10 cellular contexts compared by ENCODE assay signal in genomic region chr17:5241861-5242671, GRCh38. TPM values are rescaled to one million over a fixed set of nuclear protein-coding genes. Genes with fewer than 3 reads are reported as not detected.
DNase-seq lines count a peak whose midpoint lies in the region; ATAC-seq and TF ChIP-seq lines count a peak whose summit lies in the region.
"Had no signal": no experiment of that assay in that cellular context is flagged by ENCODE, and none has a peak within 500 bp of the region (broad histone marks: within the 10 kb centered on the region; RNA-seq: fewer than 3 reads in every experiment).

No MANE protein-coding gene starts in this region.

- no peak overlapping the region for H2AFZ ChIP-seq in trophoblast cell (ENCODE audit: insufficient read depth, low read length, poor library complexity)

- no peak overlapping the region for H2BK12ac ChIP-seq in trophoblast cell (ENCODE audit: low read length)

- H3K4me1 ChIP-seq in effector memory CD4-positive, alpha-beta T cell (ENCODE audit: control insufficient read depth, insufficient read depth, low read length, poor library complexity, severe bottlenecking) = peaks cover 11% of the 10 kb centered on the region
- H3K4me1 ChIP-seq in spleen (peaks cover 4 to 52% (median 37%) of the 10 kb centered on the region in 6 donors), trophoblast cell (ENCODE audit: control insufficient read depth in 1 of 2, insufficient read depth in 2 of 2, low read length in 2 of 2) (peaks cover 0 to 2% of the 10 kb centered on the region in 2 experiments), testis (no peaks in the 10 kb centered on the region)

- H3K36me3 ChIP-seq in effector memory CD4-positive, alpha-beta T cell (ENCODE audit: control insufficient read depth, insufficient read depth, low read length) = no peaks in the 10 kb centered on the region
- H3K36me3 ChIP-seq in spleen = no peaks in the 10 kb centered on the region
- no peaks in the 10 kb centered on the region for H3K36me3 ChIP-seq in trophoblast cell (ENCODE audit: control insufficient read depth in 1 of 2, insufficient read depth in 2 of 2, low read length in 2 of 2)
- no peaks in the 10 kb centered on the region for H3K36me3 ChIP-seq in testis (ENCODE audit: low read depth, missing control alignments)

- H2BK5ac ChIP-seq in trophoblast cell (ENCODE audit: low read depth, low read length, poor library complexity) = no peak overlapping the region

- H4K91ac ChIP-seq in trophoblast cell (ENCODE audit: low read depth, low read length) = no peak overlapping the region

- ATAC-seq in HG03432 (IDR thresholded peaks at IDR 0.05; ENCODE audit: unreplicated experiment) = peak; percentile 55
- no peak for ATAC-seq in GM18519 (IDR thresholded peaks at IDR 0.05; ENCODE audit: low FRiP score, unreplicated experiment)

- H2AK5ac ChIP-seq in trophoblast cell (ENCODE audit: low read length) = no peak overlapping the region

- intact Hi-C loops in spleen (cut with DNase I; ENCODE audit: low total_unique reads) (no loop called here), testis (cut with DNase I; ENCODE audit: low total_unique reads) (no loop called here)

- H3K18ac ChIP-seq in trophoblast cell (ENCODE audit: low read length) = no peak overlapping the region

- no peaks in the 10 kb centered on the region for H3K79me1 ChIP-seq in trophoblast cell (ENCODE audit: low read length)

- WGBS in spleen, 5 donors = 50 to 58% (median 57%) methylated on average over 10 of the region's 10 CpGs
- no CpG with 5 or more reads among the region's 10 CpGs for WGBS in trophoblast cell (ENCODE audit: extremely low coverage, insufficient coverage, insufficient read length)
- WGBS in testis, 2 donors = 55 to 66% methylated on average over 9 to 10 of the region's 10 CpGs

- no peaks in the 10 kb centered on the region for H3K27me3 ChIP-seq in effector memory CD4-positive, alpha-beta T cell (replicated peaks; ENCODE audit: control insufficient read depth, insufficient read depth, low read length, poor library complexity, severe bottlenecking)
- H3K27me3 ChIP-seq in spleen (replicated peaks in 1 of 7) (no peaks in the 10 kb centered on the region), trophoblast cell (ENCODE audit: insufficient read depth, low read length) (no peaks in the 10 kb centered on the region), testis (no peaks in the 10 kb centered on the region)

- no peak overlapping the region for H3K14ac ChIP-seq in trophoblast cell (ENCODE audit: low read length)

- H3K4me3 ChIP-seq in effector memory CD4-positive, alpha-beta T cell (ENCODE audit: insufficient read depth, low read depth, low read length, poor library complexity, severe bottlenecking) = no peak overlapping the region
- H3K4me3 ChIP-seq in spleen (peak overlapping the region in 1 of 8 donors; percentile 32), trophoblast cell (ENCODE audit: low read depth, low read length) (no peak overlapping the region), testis (no peak overlapping the region)

- peak; percentile 36 for DNase-seq in activated T-cell treated with anti-CD3 and anti-CD28 coated beads, Interleukin-2, amount 50 U/mL, for 1 hour
- DNase-seq in activated T-cell treated with anti-CD3 and anti-CD28 coated beads for 4 hours = no peak
- no peak for DNase-seq in effector memory CD4-positive, alpha-beta T cell
- peak; percentile 78 for DNase-seq in spleen
- no peak for DNase-seq in trophoblast cell
- no peak for DNase-seq in testis
- DNase-seq: retina, substantia nigra had no signal

- no peaks in the 10 kb centered on the region for H3K79me2 ChIP-seq in trophoblast cell (ENCODE audit: control insufficient read depth, insufficient read depth, low read length, poor library complexity)

- H3K4ac ChIP-seq in trophoblast cell (ENCODE audit: low read depth, low read length) = no peak overlapping the region

- TF ChIP-seq CTCF in spleen (IDR thresholded peaks at IDR 0.05 in 8 of 11, conservative IDR thresholded peaks at IDR 0.05 in 3 of 11) (peak in 3 of 11 experiments; percentile 8 to 42 (median 10)), testis (IDR thresholded peaks at IDR 0.05) (no peak)

- H4K8ac ChIP-seq in trophoblast cell (ENCODE audit: low read depth, low read length) = no peak overlapping the region

- no peak for TF ChIP-seq POLR2A in spleen (IDR thresholded peaks at IDR 0.05)
- no peak for TF ChIP-seq POLR2A in testis (IDR thresholded peaks at IDR 0.05)

- H2BK120ac ChIP-seq in trophoblast cell (ENCODE audit: insufficient read depth, low read length, poor library complexity) = no peak overlapping the region

- no peaks in the 10 kb centered on the region for H3K9me3 ChIP-seq in effector memory CD4-positive, alpha-beta T cell (ENCODE audit: control insufficient read depth, low read length)
- H3K9me3 ChIP-seq in spleen (no peaks in the 10 kb centered on the region), trophoblast cell (ENCODE audit: insufficient read depth, low read depth, low read length) (peaks cover 3% of the 10 kb centered on the region), testis (no peaks in the 10 kb centered on the region)

- no peak overlapping the region for H3K23ac ChIP-seq in trophoblast cell (ENCODE audit: low read length)

- H4K12ac ChIP-seq in trophoblast cell (ENCODE audit: low read depth, low read length) = no peak overlapping the region

- peak overlapping the region; percentile 10 for H3K27ac ChIP-seq in effector memory CD4-positive, alpha-beta T cell (ENCODE audit: insufficient read depth, low read length, poor library complexity, severe bottlenecking)
- H3K27ac ChIP-seq in spleen (peak overlapping the region; percentile 67 to 93 (median 84)), trophoblast cell (ENCODE audit: low read depth, low read length) (no peak overlapping the region), testis (no peak overlapping the region)

- H3K4me2 ChIP-seq in trophoblast cell (ENCODE audit: low read length) = no peak overlapping the region

- no peak overlapping the region for H3K9ac ChIP-seq in trophoblast cell (ENCODE audit: low read length)

RNA-seq across cellular contexts. Expression of gene SCIMP, which starts 7.4 kb away (rescaled TPM):
- total RNA-seq in spleen = 100 to 1,000 TPM in 1 of 7 donors, 10 to 100 TPM in 6; 68.0 to 102 (median 84.5) TPM
- polyA plus RNA-seq in spleen = 10 to 100 TPM; 18.9 to 55.0 (median 28.9) TPM
- polyA plus RNA-seq in trophoblast cell (2013) = not detected in 2 replicates
- under 1 TPM; 0.39 to 0.50 TPM for total RNA-seq in testis
- polyA plus RNA-seq in testis (ENCODE audit: insufficient read depth, low read depth, low replicate concordance) = 2.5 TPM

RNA-seq across cellular contexts. Expression of gene RABEP1, which starts 40.0 kb away (rescaled TPM):
- total RNA-seq in spleen (10 to 100 TPM; 47.4 to 58.0 (median 52.7) TPM), testis (10 to 100 TPM; 33.1 to 47.4 TPM)
- polyA plus RNA-seq in spleen (10 to 100 TPM; 17.1 to 22.9 (median 20.5) TPM), testis (ENCODE audit: insufficient read depth, low read depth, low replicate concordance) (23.2 TPM)
- 27.1 and 27.4 TPM in 2 replicates for polyA plus RNA-seq in trophoblast cell (2013)

RNA-seq across cellular contexts. Expression of gene ZNF594, which starts 50.4 kb away (rescaled TPM):
- 10 to 100 TPM; 11.3 to 28.4 (median 15.6) TPM for total RNA-seq in spleen
- polyA plus RNA-seq in spleen = 1 to 10 TPM; 2.4 to 3.1 (median 2.5) TPM
- polyA plus RNA-seq in trophoblast cell (2013) = 2.3 and 2.5 TPM in 2 replicates
- 10 to 100 TPM; 31.3 to 41.3 TPM for total RNA-seq in testis
- 5.8 TPM for polyA plus RNA-seq in testis (ENCODE audit: insufficient read depth, low read depth, low replicate concordance)

Comparison
In these comparisons a context has a peak if more than half of its experiments do, and no peak if none do; other contexts are left out.
1. DNase-seq: peak in activated T-cell treated with anti-CD3 and anti-CD28 coated beads, Interleukin-2, amount 50 U/mL, for 1 hour (single experiment) and spleen (single experiment); none in activated T-cell treated with anti-CD3 and anti-CD28 coated beads for 4 hours (single experiment), effector memory CD4-positive, alpha-beta T cell (0 of 3), trophoblast cell (0 of 2) and testis (single experiment).
2. H3K27ac ChIP-seq: peak in effector memory CD4-positive, alpha-beta T cell (single experiment) and spleen (8 of 8); none in trophoblast cell (single experiment) and testis (0 of 2).
3. RNA of gene SCIMP, which starts 7.4 kb away (total RNA-seq): 68.0 to 102 TPM in spleen; 0.39 to 0.50 TPM in testis; every median in the first group is over 10 times any median in the second.